28 cellular contexts compared by ENCODE assay signal in the genomic region with DNA sequence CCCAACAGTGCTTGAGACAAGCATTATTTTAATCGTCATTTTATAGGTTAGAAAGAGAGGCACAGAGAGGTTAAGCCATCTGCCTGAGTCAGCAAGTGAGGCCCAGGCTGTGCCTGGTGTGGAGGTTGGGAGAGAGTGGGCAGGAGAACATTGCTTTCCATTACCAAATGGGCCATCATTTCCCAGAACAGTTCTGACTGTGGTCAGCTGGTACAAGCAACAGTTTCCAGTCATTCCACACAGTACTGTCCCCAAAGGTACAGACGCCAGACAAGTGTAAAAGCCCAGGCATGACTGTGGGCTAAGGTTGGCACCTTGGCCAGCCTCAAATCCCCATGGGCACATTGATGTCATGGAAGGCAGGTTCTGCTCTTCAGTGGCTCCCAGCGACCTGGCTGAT.
DNase-seq lines count a peak whose midpoint lies in the region; ATAC-seq lines count a peak whose summit lies in the region.
"Had no signal": no experiment of that assay in that cellular context is flagged by ENCODE, and none has a peak within 500 bp of the region (broad histone marks: within the 10 kb centered on the region; RNA-seq: fewer than 3 reads in every experiment).

No MANE protein-coding gene starts in this region.

- no peaks in the 10 kb centered on the region for H3K9me3 Mint-ChIP-seq in activated T-cell treated with anti-CD3 and anti-CD28 coated beads, Interleukin-2, amount 50 U/mL, for 4 hours
- H3K9me3 Mint-ChIP-seq in stimulated activated memory B cell treated with anti-CD40 and anti-IgM and Interleukin-4, amounts not matched to agents 10 μg/mL and 1 μg/mL and 100 μg/mL, for 72 hours: no peaks in the 10 kb centered on the region
- H3K9me3 Mint-ChIP-seq: immature natural killer cell had no signal

- H3K4me1 Mint-ChIP-seq in activated T-cell treated with anti-CD3 and anti-CD28 coated beads, Interleukin-2, amount 50 U/mL, for 4 hours (ENCODE audit: low read depth): peaks cover 16% of the 10 kb centered on the region
- H3K4me1 Mint-ChIP-seq in stimulated activated memory B cell treated with anti-CD40 and anti-IgM and Interleukin-4, amounts not matched to agents 10 μg/mL and 1 μg/mL and 100 μg/mL, for 72 hours: peaks cover 16% of the 10 kb centered on the region
- H3K4me1 Mint-ChIP-seq: activated CD8-positive, alpha-beta memory T cell treated with anti-CD3 and anti-CD28 coated beads, Interleukin-2, amount 10 ng/mL, durations not matched to agents 7 days and 5 days; brain had no signal

- ATAC-seq in activated T-cell treated with anti-CD3 and anti-CD28 coated beads, Interleukin-2, amount 50 U/mL, for 4 hours: peak; percentile 58 to 84
- peak; percentile 61 for ATAC-seq in stimulated activated memory B cell treated with anti-CD40 and anti-IgM and Interleukin-4, amounts not matched to agents 10 μg/mL and 1 μg/mL and 100 μg/mL, for 72 hours
- ATAC-seq: activated CD8-positive, alpha-beta memory T cell treated with anti-CD3 and anti-CD28 coated beads, Interleukin-2, amount 10 ng/mL, durations not matched to agents 7 days and 5 days; gastroesophageal sphincter; Panc1 had no signal

- peak overlapping the region; percentile 4 for H3K27ac Mint-ChIP-seq in stimulated activated memory B cell treated with anti-CD40 and anti-IgM and Interleukin-4, amounts not matched to agents 10 μg/mL and 1 μg/mL and 100 μg/mL, for 72 hours
- H3K27ac Mint-ChIP-seq: activated CD8-positive, alpha-beta memory T cell treated with anti-CD3 and anti-CD28 coated beads, Interleukin-2, amount 10 ng/mL, durations not matched to agents 7 days and 5 days; brain had no signal

- no peaks in the 10 kb centered on the region for H3K36me3 Mint-ChIP-seq in activated T-cell treated with anti-CD3 and anti-CD28 coated beads, Interleukin-2, amount 50 U/mL, for 4 hours (ENCODE audit: insufficient read depth)
- no peaks in the 10 kb centered on the region for H3K36me3 Mint-ChIP-seq in stimulated activated memory B cell treated with anti-CD40 and anti-IgM and Interleukin-4, amounts not matched to agents 10 μg/mL and 1 μg/mL and 100 μg/mL, for 72 hours
- H3K36me3 Mint-ChIP-seq: brain had no signal

- H3K4me3 Mint-ChIP-seq in activated T-cell treated with anti-CD3 and anti-CD28 coated beads, Interleukin-2, amount 50 U/mL, for 4 hours: no peak overlapping the region
- no peak overlapping the region for H3K4me3 Mint-ChIP-seq in stimulated activated memory B cell treated with anti-CD40 and anti-IgM and Interleukin-4, amounts not matched to agents 10 μg/mL and 1 μg/mL and 100 μg/mL, for 72 hours
- H3K4me3 Mint-ChIP-seq: activated CD8-positive, alpha-beta memory T cell treated with anti-CD3 and anti-CD28 coated beads, Interleukin-2, amount 10 ng/mL, durations not matched to agents 7 days and 5 days; brain; immature natural killer cell had no signal

- H3K27me3 Mint-ChIP-seq in activated T-cell treated with anti-CD3 and anti-CD28 coated beads, Interleukin-2, amount 50 U/mL, for 4 hours (ENCODE audit: low read depth): no peaks in the 10 kb centered on the region
- no peaks in the 10 kb centered on the region for H3K27me3 Mint-ChIP-seq in stimulated activated memory B cell treated with anti-CD40 and anti-IgM and Interleukin-4, amounts not matched to agents 10 μg/mL and 1 μg/mL and 100 μg/mL, for 72 hours
- H3K27me3 Mint-ChIP-seq: activated CD8-positive, alpha-beta memory T cell treated with anti-CD3 and anti-CD28 coated beads, Interleukin-2, amount 10 ng/mL, durations not matched to agents 7 days and 5 days had no signal

- DNase-seq in activated T-cell treated with anti-CD3 and anti-CD28 coated beads, Interleukin-2, amount 50 U/mL, for 4 hours: no peak
- no peak for DNase-seq in activated T-cell treated with anti-CD3 and anti-CD28 coated beads for 4 hours
- DNase-seq in stimulated activated naive CD4-positive, alpha-beta T cell treated with Interleukin-2 at 50 U/mL for 16 hours (lab: John Stamatoyannopoulos, UW): peak; percentile 16
- no peak for DNase-seq in stimulated activated naive CD4-positive, alpha-beta T cell (lab: John Stamatoyannopoulos, UW)
- no peak for DNase-seq in SHP77 (lab: John Stamatoyannopoulos, UW)
- no peak for DNase-seq in NCI-H1092 treated with DMSO at 0.1 percent for 48 hours (lab: John Stamatoyannopoulos, UW)
- DNase-seq: activated CD4-positive, CD25-positive, alpha-beta regulatory T cell; activated CD8-positive, alpha-beta memory T cell treated with anti-CD3 and anti-CD28 coated beads, Interleukin-2, amount 10 ng/mL, durations not matched to agents 7 days and 5 days; activated effector memory CD4-positive, alpha-beta T cell treated with anti-CD3 and anti-CD28 coated beads, Interleukin-2, amount 50 U/mL, for 16 hours; adrenal gland; cerebellar nuclear complex; COR-L47; dorsolateral prefrontal cortex; GOT3; hypothalamus; immature natural killer cell; KG1; MG63; NCI-H1417 treated with DMSO at 0.1 percent for 48 hours; NCI-H2081; NCI-H2227 treated with DMSO at 0.1 percent for 48 hours; NCI-H69; occipital lobe; SJCRH30 had no signal
